Comparison of ENCODE assay signal across 1 cellular context in genomic region chr1:35930593-35931423, GRCh38.
TF ChIP-seq lines count a peak whose summit lies in the region.

Gene AGO3 (plus strand): TSS chr1:35931105. CDS start chr1:35931427, 322 bp downstream.

TF ChIP-seq in HCT116, 20 proteins besides CTCF, POLR2A, EP300 and RAD21 (continued from another document):
- peak; percentile 29; the same call in 1 of the 2 replicates for TF ChIP-seq SP1 (IDR thresholded peaks at IDR 0.05; ENCODE audit: low read depth)
- TF ChIP-seq TCF7L2 (IDR thresholded peaks at IDR 0.05; ENCODE audit: borderline replicate concordance, extremely low read depth, insufficient read depth, insufficient read length) = peak; percentile 57
- TF ChIP-seq FOSL1 (IDR thresholded peaks at IDR 0.05; ENCODE audit: low read depth) = no peak
- TF ChIP-seq ATF3 (IDR thresholded peaks at IDR 0.05) = no peak
- peak; percentile 90 for TF ChIP-seq POLR2AphosphoS5 (IDR thresholded peaks at IDR 0.05; ENCODE audit: low read depth, low read length)
- TF ChIP-seq ELF1 (IDR thresholded peaks at IDR 0.05; ENCODE audit: borderline replicate concordance, low read depth) = no peak
- no peak; the same call in 1 of the 2 replicates for TF ChIP-seq SRF (IDR thresholded peaks at IDR 0.05; ENCODE audit: low read depth)
- 0 out of 2 replicates have a peak, but pooled peaks have one; percentile 14 for TF ChIP-seq CBX3 (IDR thresholded peaks at IDR 0.05; ENCODE audit: low read depth)
- TF ChIP-seq EGR1 (IDR thresholded peaks at IDR 0.05; ENCODE audit: low read depth) = peak; percentile 95
TF ChIP-seq in HCT116: peak in this region for 8.
